In genomic region chr10:84820121-84820520, GRCh38 we compare ENCODE assay signal across 11 cellular contexts.
DNase-seq lines count a peak whose midpoint lies in the region; ATAC-seq and TF ChIP-seq lines count a peak whose summit lies in the region.
"Had no signal": no experiment of that assay in that cellular context is flagged by ENCODE, and none has a peak within 500 bp of the region (broad histone marks: within the 10 kb centered on the region; RNA-seq: fewer than 3 reads in every experiment).

No MANE protein-coding gene starts in this region.

- H3K9ac ChIP-seq in Loucy (ENCODE audit: low read depth, low read length, poor library complexity, severe bottlenecking) = no peak overlapping the region
- no peak overlapping the region for H3K9ac ChIP-seq in PC-3 (ENCODE audit: low read length)

- no peak overlapping the region for H3K27ac ChIP-seq in PC-3 (ENCODE audit: low read length)
- no peak overlapping the region for H3K27ac ChIP-seq in naive thymus-derived CD4-positive, alpha-beta T cell (ENCODE audit: low read depth, low read length)

- H2AFZ ChIP-seq in Loucy (ENCODE audit: low read length) = no peak overlapping the region
- no peak overlapping the region for H2AFZ ChIP-seq in PC-3 (ENCODE audit: low read length)

- TF ChIP-seq CTCF in Loucy (conservative IDR thresholded peaks at IDR 0.05; ENCODE audit: low read length) (peak; percentile 47), PC-3 (conservative IDR thresholded peaks at IDR 0.05; ENCODE audit: low read depth, low read length) (peak; percentile 42; the same call in 1 of the 2 replicates), neural crest cell (conservative IDR thresholded peaks at IDR 0.05) (peak; percentile 18)

- no peaks in the 10 kb centered on the region for H3K27me3 Mint-ChIP-seq in neural crest cell (ENCODE audit: low read depth)
- peaks cover 0 to 16% (median 10%) of the 10 kb centered on the region in 5 donors for H3K27me3 Mint-ChIP-seq in naive thymus-derived CD4-positive, alpha-beta T cell

- CTCF ChIA-PET in PC-3 (lab: Charles Lee) = interaction anchor here (0.7 kb wide), 1 partner anchor 1555 kb away, joined by 4 read pairs; no protein-coding TSS in a partner anchor
- CTCF ChIA-PET in naive thymus-derived CD4-positive, alpha-beta T cell (lab: Charles Lee) = no interaction called here

- no TSS peak for BruUV-seq in PC-3 (replicated peaks; lab: Mats Ljungman, UMichigan)

- H3K4me3 ChIP-seq in Loucy (ENCODE audit: low read length, poor library complexity, severe bottlenecking) (no peak overlapping the region), PC-3 (ENCODE audit: low read length) (no peak overlapping the region)
- no peak overlapping the region for H3K4me3 ChIP-seq in naive thymus-derived CD4-positive, alpha-beta T cell (ENCODE audit: low read length)

- no peaks in the 10 kb centered on the region for H3K4me1 Mint-ChIP-seq in neural crest cell
- H3K4me1 Mint-ChIP-seq in naive thymus-derived CD4-positive, alpha-beta T cell = peaks cover 0 to 3% (median 0%) of the 10 kb centered on the region in 7 donors
- H3K4me1 Mint-ChIP-seq: WTC11 had no signal

- H3K4me2 ChIP-seq in Loucy (ENCODE audit: low read depth, low read length, poor library complexity, severe bottlenecking) = no peak overlapping the region
- no peak overlapping the region for H3K4me2 ChIP-seq in PC-3 (ENCODE audit: low read length)

- H3K27ac Mint-ChIP-seq in neural crest cell (ENCODE audit: unreplicated experiment) = no peak overlapping the region
- no peak overlapping the region for H3K27ac Mint-ChIP-seq in naive thymus-derived CD4-positive, alpha-beta T cell
- H3K27ac Mint-ChIP-seq: WTC11 had no signal

- intact Hi-C loops in PC-3 (cut with micrococcal nuclease) = no loop called here
- intact Hi-C loops in naive thymus-derived CD4-positive, alpha-beta T cell (cut with micrococcal nuclease) = no loop called here

- POLR2A ChIA-PET in PC-3 (lab: Charles Lee; ENCODE audit: unreplicated experiment) = no interaction called here
- POLR2A ChIA-PET in naive thymus-derived CD4-positive, alpha-beta T cell (lab: Charles Lee) = no interaction called here

- H3K9me3 Mint-ChIP-seq in neural crest cell = peaks cover 5% of the 10 kb centered on the region
- peaks cover 0 to 8% (median 0%) of the 10 kb centered on the region in 11 donors for H3K9me3 Mint-ChIP-seq in naive thymus-derived CD4-positive, alpha-beta T cell
- H3K9me3 Mint-ChIP-seq: WTC11 had no signal

- no peaks in the 10 kb centered on the region for H3K27me3 ChIP-seq in Loucy (ENCODE audit: insufficient read depth, low read length, poor library complexity, severe bottlenecking)
- no peaks in the 10 kb centered on the region for H3K27me3 ChIP-seq in PC-3 (ENCODE audit: low read length)
- no peaks in the 10 kb centered on the region for H3K27me3 ChIP-seq in naive thymus-derived CD4-positive, alpha-beta T cell (ENCODE audit: control insufficient read depth in 2 of 2, insufficient read depth in 2 of 2, low read length in 2 of 2)

- H3K79me2 ChIP-seq in Loucy (ENCODE audit: insufficient read depth, low read length) (no peaks in the 10 kb centered on the region), PC-3 (ENCODE audit: low read length) (no peaks in the 10 kb centered on the region)

- no peak for ATAC-seq in PC-3
- no peak for ATAC-seq in naive thymus-derived CD4-positive, alpha-beta T cell
- ATAC-seq: stimulated activated naive CD8-positive, alpha-beta T cell treated with anti-CD3 and anti-CD28 coated beads, Interleukin-15, Interleukin-2, amounts not matched to agents 100 U/mL and 50 U/mL, for 24 hours; WTC11 had no signal

- no peaks in the 10 kb centered on the region for H3K36me3 Mint-ChIP-seq in neural crest cell (ENCODE audit: low read depth)
- H3K36me3 Mint-ChIP-seq in naive thymus-derived CD4-positive, alpha-beta T cell = no peaks in the 10 kb centered on the region
- H3K36me3 Mint-ChIP-seq: WTC11 had no signal

- no peaks in the 10 kb centered on the region for H3K9me2 ChIP-seq in Loucy (replicated peaks; ENCODE audit: low read depth, low read length)
- H3K9me2 ChIP-seq in PC-3 (replicated peaks; ENCODE audit: low read length) = no peaks in the 10 kb centered on the region

- no peak overlapping the region for H3K4me3 Mint-ChIP-seq in neural crest cell
- H3K4me3 Mint-ChIP-seq in naive thymus-derived CD4-positive, alpha-beta T cell = no peak overlapping the region
- H3K4me3 Mint-ChIP-seq: WTC11 had no signal

- H3F3A ChIP-seq in Loucy (ENCODE audit: low read depth) (no peaks in the 10 kb centered on the region), PC-3 (ENCODE audit: low read length, unreplicated experiment) (no peaks in the 10 kb centered on the region)

- DNase-seq in NCI-H1417 (lab: John Stamatoyannopoulos, UW) (peak; percentile 1 to 45 (median 41)), NCI-H1417 treated with DMSO at 0.1 percent for 48 hours (lab: John Stamatoyannopoulos, UW) (no peak), PC-3 (peak; percentile 38), neural crest cell (ENCODE audit: low read depth, low spot score) (no peak), T-helper 2 cell (no peak)
- no peak for DNase-seq in activated naive CD4-positive, alpha-beta T cell (lab: John Stamatoyannopoulos, UW)
- DNase-seq in naive thymus-derived CD4-positive, alpha-beta T cell = no peak
- DNase-seq: activated gamma-delta T cell; stimulated activated naive CD8-positive, alpha-beta T cell treated with anti-CD3 and anti-CD28 coated beads, Interleukin-15, Interleukin-2, amounts not matched to agents 100 U/mL and 50 U/mL, for 24 hours had no signal

- H4K20me1 ChIP-seq in Loucy (ENCODE audit: insufficient read depth, low read length, poor library complexity, severe bottlenecking) = no peaks in the 10 kb centered on the region
- H4K20me1 ChIP-seq in PC-3 (ENCODE audit: low read length) = no peaks in the 10 kb centered on the region

- no peaks in the 10 kb centered on the region for H3K36me3 ChIP-seq in Loucy (ENCODE audit: insufficient read depth, low read length)
- no peaks in the 10 kb centered on the region for H3K36me3 ChIP-seq in PC-3 (ENCODE audit: low read depth, low read length)
- no peaks in the 10 kb centered on the region for H3K36me3 ChIP-seq in naive thymus-derived CD4-positive, alpha-beta T cell (ENCODE audit: control insufficient read depth in 2 of 3, insufficient read depth in 3 of 3, low read length in 3 of 3)

- H3K4me1 ChIP-seq in Loucy (ENCODE audit: insufficient read depth, low read length, poor library complexity, severe bottlenecking) = no peaks in the 10 kb centered on the region
- H3K4me1 ChIP-seq in PC-3 (ENCODE audit: insufficient read depth, low read length) = no peaks in the 10 kb centered on the region
- no peaks in the 10 kb centered on the region for H3K4me1 ChIP-seq in naive thymus-derived CD4-positive, alpha-beta T cell (ENCODE audit: control insufficient read depth in 2 of 2, insufficient read depth in 2 of 2, low read length in 2 of 2)

- H3K9me3 ChIP-seq in Loucy (ENCODE audit: insufficient read depth, low read depth, low read length) = no peaks in the 10 kb centered on the region
- H3K9me3 ChIP-seq in PC-3 (ENCODE audit: low read length) = no peaks in the 10 kb centered on the region
- no peaks in the 10 kb centered on the region for H3K9me3 ChIP-seq in naive thymus-derived CD4-positive, alpha-beta T cell (ENCODE audit: control insufficient read depth in 2 of 3, low read length in 3 of 3)

Comparison
In these comparisons a context has a peak if more than half of its experiments do, and no peak if none do; other contexts are left out.
1. DNase-seq: peak in NCI-H1417 (3 of 3) and PC-3 (single experiment); none in NCI-H1417 treated with DMSO at 0.1 percent for 48 hours (single experiment), neural crest cell (single experiment), activated naive CD4-positive, alpha-beta T cell (0 of 4), naive thymus-derived CD4-positive, alpha-beta T cell (0 of 9) and T-helper 2 cell (0 of 5).
2. Peak in every context shown above with its lines, with median percentiles within 50 percentile points of each other: CTCF ChIP-seq.